8 cellular contexts compared by ENCODE assay signal in the genomic region with DNA sequence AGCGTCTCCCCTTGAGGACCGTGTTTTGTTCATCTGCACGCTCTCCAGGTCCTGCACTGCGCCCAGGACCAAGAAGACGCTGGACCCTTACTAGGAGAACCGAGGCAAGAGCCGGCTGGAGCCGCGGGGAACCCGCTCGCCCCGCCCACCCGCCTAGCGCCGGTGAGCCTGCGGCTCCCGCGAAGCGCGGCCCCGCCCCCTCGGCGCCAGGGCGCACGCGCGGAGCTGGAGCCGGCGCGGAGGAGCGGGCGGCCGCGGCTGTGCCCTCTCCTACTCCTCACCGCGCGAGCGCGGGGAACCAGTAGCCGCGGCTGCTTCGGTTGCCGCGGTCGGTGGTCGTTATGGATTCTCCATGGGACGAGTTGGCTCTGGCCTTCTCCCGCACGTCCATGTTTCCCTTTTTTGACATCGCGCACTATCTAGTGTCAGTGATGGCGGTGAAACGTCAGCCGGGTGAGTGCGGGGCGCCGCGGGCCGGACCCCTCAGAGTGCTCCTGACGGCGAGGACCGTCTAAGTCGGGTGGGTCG. TPM values are rescaled to one million over a fixed set of nuclear protein-coding genes. Genes with fewer than 3 reads are reported as not detected.
DNase-seq lines count a peak whose midpoint lies in the region; ATAC-seq and TF ChIP-seq lines count a peak whose summit lies in the region.

Gene TMEM38B (plus strand): TSS at position 222 of the 528 bp plus-strand sequence. CDS start 120 bp downstream, at position 342.

- peak within 1 kb of the TSS; percentile 69 for H3K4me3 ChIP-seq in colonic mucosa
- peak within 1 kb of the TSS; percentile 68 to 91 for H3K4me3 ChIP-seq in left lung

- H3K9me3 ChIP-seq in colonic mucosa (no peaks in the 10 kb centered on the region), left lung (no peaks in the 10 kb centered on the region)

- H3K27ac ChIP-seq in colonic mucosa: peak within 1 kb of the TSS; percentile 29
- peak within 1 kb of the TSS in 1 of 2 donors; percentile 48 for H3K27ac ChIP-seq in left lung

- TF ChIP-seq CTCF in colonic mucosa (IDR thresholded peaks at IDR 0.05) (no peak), left lung (IDR thresholded peaks at IDR 0.05) (no peak)

- H3K27me3 ChIP-seq in colonic mucosa: peaks cover 3% of the 10 kb centered on the region
- H3K27me3 ChIP-seq in left lung: peaks cover 20 to 41% of the 10 kb centered on the region in 2 donors

- H3K9ac ChIP-seq in colonic mucosa (ENCODE audit: low read depth in 2 of 2, low read length in 2 of 2): peak within 1 kb of the TSS; percentile 70 to 71

- no peaks in the 10 kb centered on the region for H3K36me3 ChIP-seq in colonic mucosa
- no peaks in the 10 kb centered on the region for H3K36me3 ChIP-seq in left lung

- DNase-seq in AG20443 (ENCODE audit: low spot score) (peak; percentile 99), NCI-H226 (peak; percentile 65), colonic mucosa (peak; percentile 82), left lung (peak; percentile 80 to 96)
- peak; percentile 69 to 71 for DNase-seq in activated CD4-positive, alpha-beta T cell treated with anti-CD3 and anti-CD28 coated beads for 24 hours (ENCODE audit: low read depth in 2 of 2)
- DNase-seq in stimulated activated CD4-positive, alpha-beta T cell treated with anti-CD3 and anti-CD28 coated beads, Interleukin-2, amount 100 ng/mL, for 4 hours (ENCODE audit: low read depth): peak; percentile 67

- H3K4me1 ChIP-seq in colonic mucosa (no peaks in the 10 kb centered on the region), left lung (peaks cover 0 to 20% of the 10 kb centered on the region in 2 donors)

- ATAC-seq in GM18909 (IDR thresholded peaks at IDR 0.05; ENCODE audit: poor library complexity, unreplicated experiment) (peak; percentile 83), HG03135 (IDR thresholded peaks at IDR 0.05; ENCODE audit: unreplicated experiment) (peak; percentile 76), left lung (peak; percentile 98)

- intact Hi-C loops in colonic mucosa (cut with DNase I) (no loop called here), left lung (cut with DNase I) (no loop called here)

RNA-seq across cellular contexts. Expression of gene TMEM38B, which starts in this region (rescaled TPM):
- total RNA-seq in colonic mucosa (10 to 100 TPM; 28.5 to 38.2 TPM), left lung (10 to 100 TPM; 11.6 to 19.1 TPM)
